8 cellular contexts compared by ENCODE assay signal in genomic region chr15:88704791-88705768, GRCh38.
DNase-seq lines count a peak whose midpoint lies in the region; ATAC-seq and TF ChIP-seq lines count a peak whose summit lies in the region.

No MANE protein-coding gene starts in this region.

- TF ChIP-seq CTCF in BJ (IDR thresholded peaks at IDR 0.05; ENCODE audit: insufficient read depth, low read depth, low read length) (no peak), epithelial cell of esophagus (IDR thresholded peaks at IDR 0.05; ENCODE audit: insufficient read depth, low read depth, low read length, missing control alignments) (no peak), mesothelial cell of epicardium (IDR thresholded peaks at IDR 0.05; ENCODE audit: unreplicated experiment) (no peak), thoracic aorta (IDR thresholded peaks at IDR 0.05) (no peak)

- no peaks in the 10 kb centered on the region for H3K9me3 Mint-ChIP-seq in mesothelial cell of epicardium

- peak overlapping the region; percentile 75 to 83 for H3K27ac ChIP-seq in thoracic aorta

- DNase-seq in BJ (ENCODE audit: low read depth) (no peak), NCI-H460 (ENCODE audit: extremely low read depth, low read depth) (peak; percentile 1), epithelial cell of esophagus (ENCODE audit: low read depth) (peak; percentile 23), mesothelial cell of epicardium (ENCODE audit: low spot score in 2 of 2, unreplicated experiment in 2 of 2) (no peak), thoracic aorta (ENCODE audit: low spot score) (peak; percentile 51), NCI-H2196 treated with DMSO at 0.1 percent for 48 hours (lab: John Stamatoyannopoulos, UW; ENCODE audit: unreplicated experiment) (no peak)
- no peak for DNase-seq in stimulated activated CD4-positive, alpha-beta T cell treated with anti-CD3 and anti-CD28 coated beads, Interleukin-12 subunit alpha, Interleukin-12 subunit beta, amount 100 ng/mL, for 4 hours

- H3K4me3 ChIP-seq in BJ (ENCODE audit: low read depth, low read length), result peak overlapping the region; percentile 38
- H3K4me3 ChIP-seq in epithelial cell of esophagus (ENCODE audit: low read length), result peak overlapping the region; percentile 5
- H3K4me3 ChIP-seq in thoracic aorta, result peak overlapping the region; percentile 80

- peaks cover 6% of the 10 kb centered on the region for H3K27me3 ChIP-seq in BJ (ENCODE audit: control insufficient read depth, insufficient read depth, low read length)
- H3K27me3 ChIP-seq in thoracic aorta (replicated peaks; ENCODE audit: insufficient read depth), result no peaks in the 10 kb centered on the region

- CTCF ChIA-PET in BJ (lab: Yijun Ruan, JAX), result interaction anchor here (0.6 kb wide), 1 partner anchor 15 kb away, joined by 3 read pairs; no protein-coding TSS in a partner anchor

- H3K4me1 Mint-ChIP-seq in mesothelial cell of epicardium, result no peaks in the 10 kb centered on the region

- POLR2A ChIA-PET in BJ (lab: Charles Lee), result no interaction called here

- peaks cover 78% of the 10 kb centered on the region for H3K27me3 Mint-ChIP-seq in mesothelial cell of epicardium (ENCODE audit: low read depth)

- peak; percentile 81 for ATAC-seq in thoracic aorta (ENCODE audit: insufficient number of reproducible peaks, low FRiP score, low read depth)
- no peak for ATAC-seq in HG03439 (IDR thresholded peaks at IDR 0.05; ENCODE audit: unreplicated experiment)

- H3K36me3 Mint-ChIP-seq in mesothelial cell of epicardium, result no peaks in the 10 kb centered on the region

- H3K9me3 ChIP-seq in thoracic aorta, result no peaks in the 10 kb centered on the region

- H3K4me1 ChIP-seq in thoracic aorta (ENCODE audit: control insufficient read depth in 1 of 2, low read depth in 2 of 2), result peaks cover 2 to 29% of the 10 kb centered on the region in 2 donors

- H3K36me3 ChIP-seq in BJ (ENCODE audit: control insufficient read depth, insufficient read depth, low read length), result no peaks in the 10 kb centered on the region
- H3K36me3 ChIP-seq in thoracic aorta, result no peaks in the 10 kb centered on the region

- peak overlapping the region; percentile 62 for H3K4me3 Mint-ChIP-seq in mesothelial cell of epicardium

- H3K27ac Mint-ChIP-seq in mesothelial cell of epicardium, result no peak overlapping the region

Comparison
In these comparisons a context has a peak if more than half of its experiments do, and no peak if none do; other contexts are left out.
1. DNase-seq: peak in NCI-H460 (single experiment), epithelial cell of esophagus (single experiment) and thoracic aorta (single experiment); none in BJ (single experiment), mesothelial cell of epicardium (0 of 2), NCI-H2196 treated with DMSO at 0.1 percent for 48 hours (single experiment) and stimulated activated CD4-positive, alpha-beta T cell treated with anti-CD3 and anti-CD28 coated beads, Interleukin-12 subunit alpha, Interleukin-12 subunit beta, amount 100 ng/mL, for 4 hours (single experiment).
2. H3K4me3 ChIP-seq: peak in every context shown above with its lines; median percentile 80 in thoracic aorta; 38 in BJ; 5 in epithelial cell of esophagus.